14 cellular contexts compared by ENCODE assay signal in the genomic region with DNA sequence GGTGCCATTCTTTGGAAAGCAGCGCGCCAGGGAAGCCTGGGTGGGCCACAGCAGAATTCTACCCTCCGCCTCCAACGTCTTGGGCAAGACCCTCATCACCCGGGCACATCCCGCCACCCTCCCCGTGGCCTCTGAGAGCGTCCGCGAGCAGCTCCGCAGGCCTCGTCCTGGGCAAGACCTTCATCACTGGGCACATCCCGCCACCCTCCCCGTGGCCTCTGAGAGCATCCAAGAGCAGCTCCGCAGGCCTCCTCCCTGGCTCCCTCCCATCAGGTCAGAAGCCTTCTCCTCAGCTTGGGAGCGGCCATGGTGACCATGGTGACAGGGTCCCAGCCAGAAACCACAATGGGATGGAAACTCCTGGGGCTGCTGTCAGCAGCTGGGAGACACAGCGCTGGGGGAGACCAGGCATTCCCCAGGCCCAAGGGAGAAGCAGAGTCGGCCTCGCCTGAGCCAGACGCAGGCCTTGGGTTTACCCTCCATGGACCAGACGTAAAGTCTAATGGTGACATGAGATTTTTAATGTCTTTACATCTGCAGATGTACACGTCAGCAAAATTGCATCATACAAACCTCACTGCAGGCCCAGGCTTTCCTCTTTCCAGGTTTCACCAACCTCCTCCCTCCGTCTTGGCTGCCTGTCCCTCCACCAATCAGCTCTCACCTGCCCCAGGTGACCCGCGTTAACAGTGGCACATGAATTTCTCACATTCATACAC. TPM values are rescaled to one million over a fixed set of nuclear protein-coding genes. Genes with fewer than 3 reads are reported as not detected.
DNase-seq lines count a peak whose midpoint lies in the region; ATAC-seq and TF ChIP-seq lines count a peak whose summit lies in the region.
"Had no signal": no experiment of that assay in that cellular context is flagged by ENCODE, and none has a peak within 500 bp of the region (broad histone marks: within the 10 kb centered on the region; RNA-seq: fewer than 3 reads in every experiment).

No MANE protein-coding gene starts in this region.

- no peak overlapping the region for H3K9ac ChIP-seq in endodermal cell (ENCODE audit: extremely low read depth, low read length, poor library complexity, severe bottlenecking)
- H3K9ac ChIP-seq in mesenchymal stem cell (ENCODE audit: low read length) = no peak overlapping the region

- H3K27me3 ChIP-seq in right cardiac atrium (ENCODE audit: control insufficient read depth, insufficient read depth) = no peaks in the 10 kb centered on the region
- H3K27me3 ChIP-seq in endodermal cell (ENCODE audit: control insufficient read depth, insufficient read depth, low read length, poor library complexity, severe bottlenecking) = no peaks in the 10 kb centered on the region
- H3K27me3 ChIP-seq in aorta (ENCODE audit: control insufficient read depth in 1 of 2, insufficient read depth in 2 of 2, low read length in 1 of 2) = no peaks in the 10 kb centered on the region
- peaks cover 0 to 4% of the 10 kb centered on the region in 2 experiments for H3K27me3 ChIP-seq in mesenchymal stem cell (ENCODE audit: control insufficient read depth in 1 of 2, insufficient read depth in 1 of 2, low read length in 2 of 2)

- no peak overlapping the region for H3K23ac ChIP-seq in mesenchymal stem cell (ENCODE audit: low read length in 2 of 2)

- no peak overlapping the region for H2AK5ac ChIP-seq in mesenchymal stem cell (ENCODE audit: low read length, severe bottlenecking)

- H3K4me3 Mint-ChIP-seq in endodermal cell (no peak overlapping the region), osteocyte (ENCODE audit: unreplicated experiment) (no peak overlapping the region)
- H3K4me3 Mint-ChIP-seq: CD8-positive, alpha-beta T cell had no signal

- no peaks in the 10 kb centered on the region for H3K79me1 ChIP-seq in mesenchymal stem cell (replicated peaks; ENCODE audit: low read length, poor library complexity, severe bottlenecking)

- H2BK15ac ChIP-seq in mesenchymal stem cell (ENCODE audit: low read depth, poor library complexity, severe bottlenecking) = no peak overlapping the region

- no peak overlapping the region for H3K4ac ChIP-seq in mesenchymal stem cell (ENCODE audit: low read depth in 1 of 2, low read length in 2 of 2)

- H2BK12ac ChIP-seq in mesenchymal stem cell (ENCODE audit: low read length in 2 of 2) = no peak overlapping the region

- H3K27me3 Mint-ChIP-seq in endodermal cell (ENCODE audit: insufficient read depth) (no peaks in the 10 kb centered on the region), osteocyte (ENCODE audit: unreplicated experiment) (no peaks in the 10 kb centered on the region)

- whole genome bisulfite sequencing in right cardiac atrium = 86% methylated on average over 25 of the region's 25 CpGs
- 93 to 95% methylated on average over 19 to 25 of the region's 25 CpGs for WGBS in endodermal cell (ENCODE audit: insufficient coverage in 1 of 2, insufficient read length in 1 of 2), 2 experiments
- 82 to 83% methylated on average over 25 of the region's 25 CpGs for WGBS in aorta, 2 donors
- 86% methylated on average over 25 of the region's 25 CpGs for WGBS in mesenchymal stem cell

- H3K36me3 Mint-ChIP-seq in endodermal cell (ENCODE audit: low read depth) (no peaks in the 10 kb centered on the region), osteocyte (ENCODE audit: unreplicated experiment) (no peaks in the 10 kb centered on the region)
- H3K36me3 Mint-ChIP-seq: CD8-positive, alpha-beta T cell had no signal

- no peak overlapping the region for H3K14ac ChIP-seq in mesenchymal stem cell (ENCODE audit: low read length in 2 of 2)

- H3K9me3 Mint-ChIP-seq in endodermal cell = no peaks in the 10 kb centered on the region
- no peaks in the 10 kb centered on the region for H3K9me3 Mint-ChIP-seq in osteocyte (ENCODE audit: unreplicated experiment)
- H3K9me3 Mint-ChIP-seq: CD8-positive, alpha-beta T cell had no signal

- H3K4me1 ChIP-seq in right cardiac atrium (ENCODE audit: control insufficient read depth, insufficient read depth, low read length) (no peaks in the 10 kb centered on the region), endodermal cell (ENCODE audit: control insufficient read depth, insufficient read depth, low read length) (no peaks in the 10 kb centered on the region), aorta (ENCODE audit: control insufficient read depth in 1 of 2, insufficient read depth in 2 of 2, low read length in 2 of 2) (no peaks in the 10 kb centered on the region), mesenchymal stem cell (ENCODE audit: control insufficient read depth, insufficient read depth, low read depth, low read length) (no peaks in the 10 kb centered on the region)

- ATAC-seq in right cardiac atrium = no peak
- no peak for ATAC-seq in aorta (ENCODE audit: low FRiP score)
- ATAC-seq in HG02623 (IDR thresholded peaks at IDR 0.05; ENCODE audit: unreplicated experiment) = no peak
- ATAC-seq: CD8-positive, alpha-beta T cell; HCT116 had no signal

- no peak overlapping the region for H3K4me2 ChIP-seq in mesenchymal stem cell (ENCODE audit: low read length, poor library complexity, severe bottlenecking)

- H2AFZ ChIP-seq in mesenchymal stem cell (ENCODE audit: low read depth, low read length) = no peak overlapping the region

- H2BK5ac ChIP-seq in mesenchymal stem cell (ENCODE audit: low read depth, low read length, poor library complexity, severe bottlenecking) = no peak overlapping the region

- no peak overlapping the region for H4K8ac ChIP-seq in mesenchymal stem cell (ENCODE audit: low read length)

- no peak overlapping the region for H3K18ac ChIP-seq in mesenchymal stem cell (ENCODE audit: low read depth in 1 of 2, low read length in 2 of 2)

- no peak overlapping the region for H4K91ac ChIP-seq in mesenchymal stem cell (ENCODE audit: low read length)

- no peak for TF ChIP-seq CTCF in endodermal cell (conservative IDR thresholded peaks at IDR 0.05)
- TF ChIP-seq CTCF in osteocyte (IDR thresholded peaks at IDR 0.05) = no peak

- no peak overlapping the region for H3K4me3 ChIP-seq in right cardiac atrium (ENCODE audit: low read length)
- no peak overlapping the region for H3K4me3 ChIP-seq in endodermal cell (ENCODE audit: low read length)
- H3K4me3 ChIP-seq in aorta (ENCODE audit: low read length in 2 of 2) = no peak overlapping the region
- no peak overlapping the region for H3K4me3 ChIP-seq in mesenchymal stem cell (ENCODE audit: insufficient read depth in 1 of 2, low read depth in 1 of 2, low read length in 2 of 2)

- H3K9me3 ChIP-seq in right cardiac atrium (ENCODE audit: control insufficient read depth, low read length) (no peaks in the 10 kb centered on the region), endodermal cell (ENCODE audit: control insufficient read depth, low read length) (no peaks in the 10 kb centered on the region), aorta (ENCODE audit: control insufficient read depth, low read length) (no peaks in the 10 kb centered on the region), mesenchymal stem cell (ENCODE audit: control insufficient read depth, low read length) (no peaks in the 10 kb centered on the region)

- H3K36me3 ChIP-seq in endodermal cell (ENCODE audit: control insufficient read depth, insufficient read depth, low read length) (no peaks in the 10 kb centered on the region), aorta (ENCODE audit: control insufficient read depth in 1 of 2, insufficient read depth in 2 of 2, low read length in 1 of 2) (no peaks in the 10 kb centered on the region), mesenchymal stem cell (ENCODE audit: control insufficient read depth in 1 of 2, insufficient read depth in 2 of 2, low read depth in 1 of 2, low read length in 2 of 2) (no peaks in the 10 kb centered on the region)

- H3K27ac ChIP-seq in right cardiac atrium (ENCODE audit: low read length) (no peak overlapping the region), endodermal cell (ENCODE audit: low read depth, low read length) (no peak overlapping the region), aorta (ENCODE audit: low read depth in 1 of 2, low read length in 2 of 2) (no peak overlapping the region), mesenchymal stem cell (ENCODE audit: low read length, poor library complexity, severe bottlenecking) (no peak overlapping the region)

- DNase-seq in cardiac septum (ENCODE audit: low spot score) (peak; percentile 36), right cardiac atrium (no peak), endodermal cell (peak; percentile 38), osteocyte (ENCODE audit: extremely low spot score, unreplicated experiment) (peak; percentile 78), aorta (peak; percentile 33 to 60), DMS79 treated with DMSO at 0.1 percent for 48 hours (lab: John Stamatoyannopoulos, UW) (no peak), mesenchymal stem cell (no peak)
- DNase-seq: CD8-positive, alpha-beta T cell; DND-41; GDM1; NCI-H1048; NCI-H446 had no signal

- H2BK120ac ChIP-seq in mesenchymal stem cell (ENCODE audit: low read depth, low read length) = no peak overlapping the region

- H3K27ac Mint-ChIP-seq in endodermal cell = no peak overlapping the region
- H3K27ac Mint-ChIP-seq in osteocyte (ENCODE audit: unreplicated experiment) = no peak overlapping the region
- H3K27ac Mint-ChIP-seq: CD8-positive, alpha-beta T cell had no signal

- intact Hi-C loops in cardiac septum (cut with DNase I) (no loop called here), right cardiac atrium (cut with DNase I) (no loop called here), aorta (cut with DNase I) (no loop called here)

- no peaks in the 10 kb centered on the region for H3K4me1 Mint-ChIP-seq in endodermal cell
- no peaks in the 10 kb centered on the region for H3K4me1 Mint-ChIP-seq in osteocyte (ENCODE audit: unreplicated experiment)

RNA-seq across cellular contexts. Expression of a gene that starts 55.1 kb away (rescaled TPM):
- total RNA-seq in cardiac septum = 35.3 TPM
- total RNA-seq in right cardiac atrium = 10 to 100 TPM; 30.1 to 38.2 (median 36.2) TPM
- 33.9 TPM for polyA plus RNA-seq in right cardiac atrium
- 10 to 100 TPM; 35.5 to 37.5 TPM for total RNA-seq in endodermal cell
- polyA plus RNA-seq in endodermal cell (2013, experiment 1 of 2) = 36.0 TPM
- polyA plus RNA-seq in endodermal cell (2013, experiment 2 of 2) = 35.4 TPM
- 28.9 and 29.3 TPM in 2 replicates for total RNA-seq in osteocyte
- 10 to 100 TPM; 27.0 to 29.4 TPM for total RNA-seq in aorta
- polyA plus RNA-seq in aorta = 10 to 100 TPM; 14.0 to 25.3 TPM
- polyA plus RNA-seq in mesenchymal stem cell (2013, experiment 1 of 2) = 29.1 TPM
- polyA plus RNA-seq in mesenchymal stem cell (2013, experiment 2 of 2) = 31.7 TPM

Comparison
In these comparisons a context has a peak if more than half of its experiments do, and no peak if none do; other contexts are left out.
1. DNase-seq: peak in cardiac septum (single experiment), endodermal cell (single experiment), osteocyte (single experiment) and aorta (2 of 2); none in right cardiac atrium (0 of 3), DMS79 treated with DMSO at 0.1 percent for 48 hours (single experiment) and mesenchymal stem cell (single experiment).